ENCODE assay signal across 29 cellular contexts in the genomic region with DNA sequence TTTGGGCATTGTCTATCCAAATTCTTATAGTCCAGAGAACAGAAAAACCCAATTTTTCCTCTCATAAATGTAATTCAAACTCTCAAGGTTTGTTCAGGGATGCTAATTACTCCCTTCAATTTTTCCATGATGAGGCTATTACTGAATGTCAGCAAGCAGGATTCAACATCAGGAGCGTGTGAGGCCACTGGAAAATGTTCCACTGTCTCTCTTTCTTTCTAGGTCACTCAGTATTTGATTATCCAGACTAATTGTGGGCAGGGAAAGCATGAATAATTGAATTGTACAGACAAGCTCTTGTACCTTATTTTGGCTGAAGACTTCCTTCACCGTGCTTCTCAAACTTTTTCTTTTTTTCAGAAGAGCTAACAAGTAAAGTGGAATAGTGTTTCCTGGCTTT. TPM values are rescaled to one million over a fixed set of nuclear protein-coding genes. Genes with fewer than 3 reads are reported as not detected.
"Had no signal": no experiment of that assay in that cellular context is flagged by ENCODE, and none has a peak within 500 bp of the region (broad histone marks: within the 10 kb centered on the region; RNA-seq: fewer than 3 reads in every experiment).

No MANE protein-coding gene starts in this region.

- H3K4me1 Mint-ChIP-seq: nephron; stimulated activated effector memory CD8-positive, alpha-beta T cell treated with anti-CD3 and anti-CD28 coated beads, Interleukin-12 subunit alpha, Interleukin-12 subunit beta, amount 100 ng/mL, for 72 hours; T-cell had no signal

- H3K4me3 Mint-ChIP-seq: nephron; stimulated activated effector memory CD8-positive, alpha-beta T cell treated with anti-CD3 and anti-CD28 coated beads, Interleukin-12 subunit alpha, Interleukin-12 subunit beta, amount 100 ng/mL, for 72 hours; T-cell; T-helper 2 cell treated with Interferon-gamma antibody and Interleukin-4, amounts not matched to agents 5 μg/mL and 100 μg/mL, for 36 hours had no signal

- H3K4me1 ChIP-seq: adrenal gland, colonic mucosa, esophagus muscularis mucosa, prostate gland, right atrium auricular region, stomach had no signal

- H3K36me3 Mint-ChIP-seq: activated naive CD4-positive, alpha-beta T cell treated with anti-CD3 and anti-CD28 coated beads, Interleukin-2, amount 50 U/mL, for 72 hours; stimulated activated effector memory CD8-positive, alpha-beta T cell treated with anti-CD3 and anti-CD28 coated beads, Interleukin-12 subunit alpha, Interleukin-12 subunit beta, amount 100 ng/mL, for 72 hours; T-cell had no signal

- H3K36me3 ChIP-seq: adrenal gland, colonic mucosa, esophagus muscularis mucosa, gastrocnemius medialis, left ventricle myocardium inferior, neutrophil, ovary, prostate gland, right atrium auricular region, stomach, suprapubic skin, tibial nerve, WERI-Rb-1 had no signal

- DNase-seq: activated CD4-positive, CD25-positive, alpha-beta regulatory T cell treated with anti-CD3 and anti-CD28 coated beads, Interleukin-2, amount 50 U/mL, for 72 hours; activated gamma-delta T cell treated with Interleukin-2 at 50 U/mL for 16 hours; activated T-cell treated with anti-CD3 and anti-CD28 coated beads, Interleukin-2, amount 50 U/mL, for 1 hour; colonic mucosa; dorsolateral prefrontal cortex; gastrocnemius medialis; head of caudate nucleus; left ventricle myocardium inferior; ovary; stimulated activated CD4-positive, alpha-beta T cell treated with anti-CD3 and anti-CD28 coated beads, Interleukin-2, amount 100 ng/mL, for 24 hours; stomach; T-cell; WERI-Rb-1 had no signal

- H3K27me3 ChIP-seq: adrenal gland, colonic mucosa, dorsolateral prefrontal cortex, esophagus muscularis mucosa, gastrocnemius medialis, neutrophil, ovary, right atrium auricular region, stomach, suprapubic skin, tibial nerve had no signal

- H3K27ac Mint-ChIP-seq: activated naive CD4-positive, alpha-beta T cell treated with anti-CD3 and anti-CD28 coated beads, Interleukin-2, amount 50 U/mL, for 72 hours; nephron; stimulated activated effector memory CD8-positive, alpha-beta T cell treated with anti-CD3 and anti-CD28 coated beads, Interleukin-12 subunit alpha, Interleukin-12 subunit beta, amount 100 ng/mL, for 72 hours; T-cell; T-helper 2 cell treated with Interferon-gamma antibody and Interleukin-4, amounts not matched to agents 5 μg/mL and 100 μg/mL, for 36 hours had no signal

- H3K4me3 ChIP-seq: adrenal gland, colonic mucosa, dorsolateral prefrontal cortex, esophagus muscularis mucosa, gastrocnemius medialis, left ventricle myocardium inferior, ovary, prostate gland, right atrium auricular region, skin epidermis, stomach, suprapubic skin, tibial nerve had no signal

- FAIRE-seq: bronchial epithelial cell, TTC549, urothelium cell line had no signal

- H3K9me3 Mint-ChIP-seq: activated naive CD4-positive, alpha-beta T cell treated with anti-CD3 and anti-CD28 coated beads, Interleukin-2, amount 50 U/mL, for 72 hours; nephron; stimulated activated effector memory CD8-positive, alpha-beta T cell treated with anti-CD3 and anti-CD28 coated beads, Interleukin-12 subunit alpha, Interleukin-12 subunit beta, amount 100 ng/mL, for 72 hours; T-helper 2 cell treated with Interferon-gamma antibody and Interleukin-4, amounts not matched to agents 5 μg/mL and 100 μg/mL, for 36 hours had no signal

- H3K9me3 ChIP-seq: adrenal gland, colonic mucosa, esophagus muscularis mucosa, gastrocnemius medialis, left ventricle myocardium inferior, neutrophil, ovary, prostate gland, right atrium auricular region, stomach, suprapubic skin, tibial nerve had no signal

- H3K27ac ChIP-seq: adrenal gland, colonic mucosa, esophagus muscularis mucosa, gastrocnemius medialis, left ventricle myocardium inferior, neutrophil, ovary, prostate gland, stomach, suprapubic skin, tibial nerve, WERI-Rb-1 had no signal

RNA-seq across cellular contexts. Expression of a gene that starts 31.1 kb away (rescaled TPM):
- total RNA-seq: gastrocnemius medialis, left ventricle myocardium inferior, myocyte, right atrium auricular region, suprapubic skin, tibial nerve had no signal
